ENCODE assay signal across 8 cellular contexts in the genomic region with DNA sequence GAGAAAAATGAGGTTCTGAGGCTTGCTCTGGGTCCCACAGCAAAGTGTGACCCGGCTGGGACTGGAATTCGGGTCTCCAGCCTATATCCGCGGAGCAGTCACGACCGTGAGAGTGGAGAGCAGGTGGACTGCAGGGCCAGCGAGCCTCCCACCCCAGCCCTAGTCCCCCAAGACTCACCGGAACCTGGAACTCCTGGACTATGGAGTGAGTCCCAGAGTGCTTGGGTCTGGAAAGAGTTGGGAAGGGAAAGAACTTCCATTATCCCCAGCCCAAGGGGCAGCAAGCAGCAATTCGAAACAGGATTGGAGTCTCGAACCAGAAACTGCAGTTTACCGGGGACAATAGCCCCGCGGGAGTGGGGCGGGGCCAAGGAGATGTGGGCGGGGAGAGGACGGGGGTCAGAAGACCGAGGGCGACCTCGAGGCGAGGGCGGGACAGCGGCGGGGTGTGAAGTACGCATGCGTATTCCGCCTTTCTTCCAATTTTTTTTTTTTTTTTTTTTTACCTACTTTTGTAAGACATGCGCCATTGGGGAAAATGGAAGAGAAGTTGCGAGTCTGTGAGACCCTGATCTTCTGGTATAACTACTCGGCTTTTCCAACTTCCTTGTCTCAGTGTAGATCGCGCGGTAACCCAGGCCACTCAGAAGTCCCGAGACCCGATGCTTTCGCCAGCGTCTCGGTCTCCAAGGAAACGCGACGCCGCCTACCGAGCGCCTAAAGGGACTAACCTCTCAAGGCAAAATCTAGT. TPM values are rescaled to one million over a fixed set of nuclear protein-coding genes. Genes with fewer than 3 reads are reported as not detected.
DNase-seq lines count a peak whose midpoint lies in the region; ATAC-seq and TF ChIP-seq lines count a peak whose summit lies in the region.

A gene with protein sequence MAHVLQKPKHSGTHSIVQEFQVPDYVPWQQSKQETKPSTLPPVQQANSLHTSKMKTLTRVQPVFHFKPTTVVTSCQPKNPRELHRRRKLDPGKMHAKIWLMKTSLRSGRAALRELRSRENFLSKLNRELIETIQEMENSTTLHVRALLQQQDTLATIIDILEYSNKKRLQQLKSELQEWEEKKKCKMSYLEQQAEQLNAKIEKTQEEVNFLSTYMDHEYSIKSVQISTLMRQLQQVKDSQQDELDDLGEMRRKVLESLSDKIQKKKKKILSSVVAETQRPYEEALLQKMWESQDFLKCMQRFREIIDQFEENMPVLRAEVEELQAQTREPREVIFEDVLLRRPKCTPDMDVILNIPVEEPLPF (minus strand): TSS at position 670 of the 751 bp plus-strand sequence. CDS start 140 bp downstream, at position 530.

- ATAC-seq in stimulated activated naive CD8-positive, alpha-beta T cell treated with anti-CD3 and anti-CD28 coated beads, Interleukin-15, amount 100 ng/mL, for 72 hours: peak; percentile 96

- no peaks in the 10 kb centered on the region for H3K27me3 ChIP-seq in GM23248 (replicated peaks; ENCODE audit: insufficient read depth)

- no peaks in the 10 kb centered on the region for H3K36me3 ChIP-seq in GM23248 (ENCODE audit: low read depth)

- no peak within 1 kb of the TSS for H3K4me3 Mint-ChIP-seq in activated T-helper 2 cell treated with anti-CD3 and anti-CD28 coated beads, Interferon-gamma antibody, Interleukin-2, Interleukin-4, amounts not matched to agents 10 μg/mL and 5 μg/mL and 100 μg/mL, durations not matched to agents 14 hours and 24 hours and 36 hours (ENCODE audit: low read depth)
- no peak within 1 kb of the TSS for H3K4me3 Mint-ChIP-seq in nephron progenitor cell
- no peak within 1 kb of the TSS for H3K4me3 Mint-ChIP-seq in stimulated activated naive CD8-positive, alpha-beta T cell treated with anti-CD3 and anti-CD28 coated beads, Interleukin-15, amount 100 ng/mL, for 72 hours

- H3K27me3 Mint-ChIP-seq in activated T-helper 2 cell treated with anti-CD3 and anti-CD28 coated beads, Interferon-gamma antibody, Interleukin-2, Interleukin-4, amounts not matched to agents 10 μg/mL and 5 μg/mL and 100 μg/mL, durations not matched to agents 14 hours and 24 hours and 36 hours (ENCODE audit: low read depth): no peaks in the 10 kb centered on the region
- no peaks in the 10 kb centered on the region for H3K27me3 Mint-ChIP-seq in nephron progenitor cell (ENCODE audit: low read depth, poor library complexity)
- no peaks in the 10 kb centered on the region for H3K27me3 Mint-ChIP-seq in stimulated activated naive CD8-positive, alpha-beta T cell treated with anti-CD3 and anti-CD28 coated beads, Interleukin-15, amount 100 ng/mL, for 72 hours

- CTCF ChIA-PET in RWPE1 (lab: Yijun Ruan, JAX): no interaction called here

- H3K79me2 ChIP-seq in GM23248 (ENCODE audit: insufficient read depth): no peaks in the 10 kb centered on the region

- peaks cover 10% of the 10 kb centered on the region for H3K4me1 ChIP-seq in GM23248 (ENCODE audit: insufficient read depth)

- H4K20me1 ChIP-seq in GM23248 (ENCODE audit: insufficient read depth): no peaks in the 10 kb centered on the region

- peak within 1 kb of the TSS; percentile 83 for H3K4me2 ChIP-seq in GM23248 (ENCODE audit: unreplicated experiment)

- H3K36me3 Mint-ChIP-seq in activated T-helper 2 cell treated with anti-CD3 and anti-CD28 coated beads, Interferon-gamma antibody, Interleukin-2, Interleukin-4, amounts not matched to agents 10 μg/mL and 5 μg/mL and 100 μg/mL, durations not matched to agents 14 hours and 24 hours and 36 hours (ENCODE audit: low read depth): peaks cover 11% of the 10 kb centered on the region
- H3K36me3 Mint-ChIP-seq in nephron progenitor cell (ENCODE audit: low read depth): peaks cover 40% of the 10 kb centered on the region

- peaks cover 8% of the 10 kb centered on the region; the same call in 1 of the 2 replicates for H3F3A ChIP-seq in GM23248 (ENCODE audit: insufficient read depth)

- H2AFZ ChIP-seq in GM23248: peak within 1 kb of the TSS; percentile 96

- peak within 1 kb of the TSS; percentile 87 for H3K27ac Mint-ChIP-seq in activated T-helper 2 cell treated with anti-CD3 and anti-CD28 coated beads, Interferon-gamma antibody, Interleukin-2, Interleukin-4, amounts not matched to agents 10 μg/mL and 5 μg/mL and 100 μg/mL, durations not matched to agents 14 hours and 24 hours and 36 hours
- H3K27ac Mint-ChIP-seq in nephron progenitor cell: no peak within 1 kb of the TSS
- H3K27ac Mint-ChIP-seq in stimulated activated naive CD8-positive, alpha-beta T cell treated with anti-CD3 and anti-CD28 coated beads, Interleukin-15, amount 100 ng/mL, for 72 hours: peak within 1 kb of the TSS in 1 of 2 donors; percentile 90

- intact Hi-C loops in activated T-helper 2 cell treated with anti-CD3 and anti-CD28 coated beads, Interferon-gamma antibody, Interleukin-2, Interleukin-4, amounts not matched to agents 10 μg/mL and 5 μg/mL and 100 μg/mL, durations not matched to agents 14 hours and 24 hours and 36 hours (cut with micrococcal nuclease): loop anchor here (1.0 kb wide), 1 partner anchor 37 kb away; no protein-coding TSS in a partner anchor

- H3K9me3 ChIP-seq in GM23248 (ENCODE audit: low read depth): no peaks in the 10 kb centered on the region

- peak; percentile 93 for DNase-seq in EH (ENCODE audit: low read depth)
- DNase-seq in GM23248: peak; percentile 97
- peak; percentile 89 for DNase-seq in LNCaP clone FGC (ENCODE audit: low read depth)
- peak; percentile 98 for DNase-seq in RWPE1 (ENCODE audit: low spot score)
- DNase-seq in activated T-helper 2 cell treated with anti-CD3 and anti-CD28 coated beads, Interferon-gamma antibody, Interleukin-2, Interleukin-4, amounts not matched to agents 10 μg/mL and 5 μg/mL and 100 μg/mL, durations not matched to agents 14 hours and 24 hours and 36 hours (ENCODE audit: low spot score): peak; percentile 84
- peak; percentile 95 for DNase-seq in fibroblast of the aortic adventitia (ENCODE audit: low read depth)
- peak; percentile 94 for DNase-seq in nephron progenitor cell
- peak; percentile 84 to 89 for DNase-seq in stimulated activated naive CD8-positive, alpha-beta T cell treated with anti-CD3 and anti-CD28 coated beads, Interleukin-15, amount 100 ng/mL, for 72 hours

- peak within 1 kb of the TSS; percentile 84 for H3K9ac ChIP-seq in GM23248

- WGBS in GM23248 (ENCODE audit: low coverage in 1 of 2, low lambda C conversion rate in 2 of 2, missing lambda C conversion rate in 2 of 2), 2 experiments: 1 to 2% methylated on average over 37 to 42 of the region's 43 CpGs

- TF ChIP-seq CTCF in LNCaP clone FGC (IDR thresholded peaks at IDR 0.05; ENCODE audit: control insufficient read depth, extremely low read depth, insufficient read depth) (peak; percentile 13; the same call in 1 of the 2 replicates), RWPE1 (conservative IDR thresholded peaks at IDR 0.05; ENCODE audit: low read depth) (no peak), fibroblast of the aortic adventitia (IDR thresholded peaks at IDR 0.05; ENCODE audit: insufficient read depth, low read length) (peak; percentile 72), nephron progenitor cell (IDR thresholded peaks at IDR 0.05) (no peak)

- H3K4me3 ChIP-seq in GM23248: peak within 1 kb of the TSS; percentile 87
- H3K4me3 ChIP-seq in LNCaP clone FGC (ENCODE audit: low read depth, low read length): peak within 1 kb of the TSS; percentile 84
- peak within 1 kb of the TSS; percentile 77 for H3K4me3 ChIP-seq in fibroblast of the aortic adventitia (ENCODE audit: low read depth, low read length)

- in situ Hi-C loops in GM23248 (cut with MboI): no loop called here

- H3K27ac ChIP-seq in GM23248 (peak within 1 kb of the TSS; percentile 86), RWPE1 (peak within 1 kb of the TSS; percentile 80)

- no peaks in the 10 kb centered on the region for H3K9me3 Mint-ChIP-seq in activated T-helper 2 cell treated with anti-CD3 and anti-CD28 coated beads, Interferon-gamma antibody, Interleukin-2, Interleukin-4, amounts not matched to agents 10 μg/mL and 5 μg/mL and 100 μg/mL, durations not matched to agents 14 hours and 24 hours and 36 hours
- H3K9me3 Mint-ChIP-seq in nephron progenitor cell: peaks cover 12% of the 10 kb centered on the region
- peaks cover 0 to 4% of the 10 kb centered on the region in 2 donors for H3K9me3 Mint-ChIP-seq in stimulated activated naive CD8-positive, alpha-beta T cell treated with anti-CD3 and anti-CD28 coated beads, Interleukin-15, amount 100 ng/mL, for 72 hours

- H3K4me1 Mint-ChIP-seq in activated T-helper 2 cell treated with anti-CD3 and anti-CD28 coated beads, Interferon-gamma antibody, Interleukin-2, Interleukin-4, amounts not matched to agents 10 μg/mL and 5 μg/mL and 100 μg/mL, durations not matched to agents 14 hours and 24 hours and 36 hours (ENCODE audit: low read depth): peaks cover 21% of the 10 kb centered on the region
- peaks cover 26% of the 10 kb centered on the region for H3K4me1 Mint-ChIP-seq in nephron progenitor cell
- peaks cover 25% of the 10 kb centered on the region for H3K4me1 Mint-ChIP-seq in stimulated activated naive CD8-positive, alpha-beta T cell treated with anti-CD3 and anti-CD28 coated beads, Interleukin-15, amount 100 ng/mL, for 72 hours

- no peaks in the 10 kb centered on the region for H3K9me2 ChIP-seq in GM23248 (ENCODE audit: insufficient read depth)

- POLR2A ChIA-PET in RWPE1 (lab: Yijun Ruan, JAX; ENCODE audit: low non-redundant PET): no interaction called here

RNA-seq across cellular contexts. Expression of the gene that starts here (rescaled TPM):
- 0.32 TPM in 1 of 2 replicates, not detected in the other for total RNA-seq in GM23248 (2014; rRNA removed; shearing (Covaris generic))
- polyA plus RNA-seq in GM23248 (2016; fragmentation: Nextera tagmentation; extraction: Ambion mirVana): 4.0 and 4.5 TPM in 2 replicates
- total RNA-seq in activated T-helper 2 cell treated with anti-CD3 and anti-CD28 coated beads, Interferon-gamma antibody, Interleukin-2, Interleukin-4, amounts not matched to agents 10 μg/mL and 5 μg/mL and 100 μg/mL, durations not matched to agents 14 hours and 24 hours and 36 hours: 7.6 and 9.5 TPM in 2 replicates
- 0.98 and 2.4 TPM in 2 replicates for total RNA-seq in fibroblast of the aortic adventitia (ENCODE audit: low replicate concordance)

Comparison
In these comparisons a context has a peak if more than half of its experiments do, and no peak if none do; other contexts are left out.
1. Peak in every context shown above with its lines: DNase-seq, ATAC-seq, H3K4me3 ChIP-seq and H3K27ac ChIP-seq.
2. CTCF ChIP-seq: peak in LNCaP clone FGC (single experiment) and fibroblast of the aortic adventitia (single experiment); none in RWPE1 (single experiment) and nephron progenitor cell (single experiment).